ENCODE assay signal across 18 cellular contexts in the genomic region with DNA sequence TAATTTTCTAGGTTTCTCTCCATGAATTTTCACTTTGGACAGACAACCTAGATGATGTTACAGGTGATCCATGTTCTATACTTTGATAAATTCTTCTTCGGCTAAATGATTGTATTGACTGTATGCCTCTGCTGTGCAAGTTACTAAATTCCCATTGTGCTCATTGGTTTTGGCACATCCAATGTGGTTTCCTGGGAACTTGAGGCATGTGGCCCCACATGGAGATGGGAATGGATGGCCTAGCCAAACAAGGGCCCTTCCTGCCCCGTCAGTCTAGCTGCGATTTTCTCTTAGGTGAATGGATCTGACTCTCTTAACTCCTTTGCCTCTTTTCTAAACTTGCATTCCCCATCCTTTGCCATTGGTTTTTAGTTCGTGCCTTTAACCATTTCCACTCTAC.
DNase-seq lines count a peak whose midpoint lies in the region; ATAC-seq and TF ChIP-seq lines count a peak whose summit lies in the region.
"Had no signal": no experiment of that assay in that cellular context is flagged by ENCODE, and none has a peak within 500 bp of the region (broad histone marks: within the 10 kb centered on the region; RNA-seq: fewer than 3 reads in every experiment).

No MANE protein-coding gene starts in this region.

- H3K4me3 ChIP-seq in astrocyte of the spinal cord (ENCODE audit: low read depth, low read length): no peak overlapping the region
- H3K4me3 ChIP-seq: BLaER1 treated with 17β-estradiol and CSF1 and Interleukin-3, amounts not matched to agents 10 nM and 100 nM; GM23248; HAP-1 had no signal

- in situ Hi-C loops in astrocyte of the spinal cord (cut with HindIII; ENCODE audit: low sequenced_read_pairs): no loop called here

- DNase-seq in Daoy (ENCODE audit: low read depth) (peak; percentile 34), M059J (ENCODE audit: low read depth) (peak; percentile 26), astrocyte of the spinal cord (ENCODE audit: low read depth, low spot score) (peak; percentile 40), renal cortical epithelial cell (ENCODE audit: low read depth) (peak; percentile 26), head of caudate nucleus (no peak)
- no peak for DNase-seq in stimulated activated CD4-positive, alpha-beta T cell treated with anti-CD3 and anti-CD28 coated beads, Interleukin-4, amount 100 ng/mL, for 1 hour
- DNase-seq: 8988T; CD8-positive, alpha-beta T cell; DMS 273 treated with DMSO at 0.1 percent for 48 hours; DMS53; DND-41; GDM1; GM23248; KBM-7 had no signal

- no peak for TF ChIP-seq CTCF in astrocyte of the spinal cord (IDR thresholded peaks at IDR 0.05; ENCODE audit: low read depth, low read length)

- intact Hi-C loops in head of caudate nucleus (cut with DNase I): no loop called here

- ATAC-seq in GM19455 (IDR thresholded peaks at IDR 0.05; ENCODE audit: unreplicated experiment) (no peak), HG03025 (IDR thresholded peaks at IDR 0.05; ENCODE audit: low FRiP score, unreplicated experiment) (no peak)
- ATAC-seq: CD8-positive, alpha-beta T cell had no signal

Comparison
In these comparisons a context has a peak if more than half of its experiments do, and no peak if none do; other contexts are left out.
1. DNase-seq: peak in Daoy (single experiment), M059J (single experiment), astrocyte of the spinal cord (single experiment) and renal cortical epithelial cell (single experiment); none in stimulated activated CD4-positive, alpha-beta T cell treated with anti-CD3 and anti-CD28 coated beads, Interleukin-4, amount 100 ng/mL, for 1 hour (single experiment) and head of caudate nucleus (0 of 42).